ENCODE assay signal across 15 cellular contexts in genomic region chr9:112550531-112550930, GRCh38.
DNase-seq lines count a peak whose midpoint lies in the region; ATAC-seq, FAIRE-seq and TF ChIP-seq lines count a peak whose summit lies in the region.
"Had no signal": no experiment of that assay in that cellular context is flagged by ENCODE, and none has a peak within 500 bp of the region (broad histone marks: within the 10 kb centered on the region; RNA-seq: fewer than 3 reads in every experiment).

No MANE protein-coding gene starts in this region.

- DNase-seq in epithelial cell of esophagus (ENCODE audit: low read depth) (peak; percentile 88), left lobe of liver (ENCODE audit: low spot score) (no peak), stomach (no peak), GM12892 (ENCODE audit: insufficient read length) (no peak), glomerular visceral epithelial cell (ENCODE audit: extremely low spot score) (no peak)
- DNase-seq in activated CD4-positive, alpha-beta T cell treated with anti-CD3 and anti-CD28 coated beads for 4 hours, result no peak
- DNase-seq: BE2C; CD4-positive, alpha-beta memory T cell; DMS79; Kasumi-1; NCI-H1930; NCI-H510A treated with DMSO at 0.1 percent for 48 hours had no signal

- FAIRE-seq in GM12892 (lab: Jason Lieb, UNC), result no peak
- FAIRE-seq: G401.6 had no signal

- H3K4me3 ChIP-seq in HUES64 (ENCODE audit: low read length), result no peak overlapping the region
- H3K4me3 ChIP-seq in epithelial cell of esophagus (ENCODE audit: low read length), result no peak overlapping the region
- no peak overlapping the region for H3K4me3 ChIP-seq in stomach
- H3K4me3 ChIP-seq: HAP-1 had no signal

- intact Hi-C loops in stomach (cut with DNase I; ENCODE audit: low total_unique reads), result no loop called here

- H3K9me3 ChIP-seq in HUES64 (ENCODE audit: insufficient read depth, low read depth, low read length) (no peaks in the 10 kb centered on the region), stomach (no peaks in the 10 kb centered on the region)
- H3K9me3 ChIP-seq: BE2C, HAP-1 had no signal

- peak overlapping the region; percentile 27; the same call in 1 of the 2 replicates for H3K27ac ChIP-seq in HUES64 (ENCODE audit: low read depth, low read length)
- H3K27ac ChIP-seq in stomach, result peak overlapping the region in 4 of 5 donors; percentile 25 to 61 (median 42)

- 74% methylated on average over 4 of the region's 4 CpGs for WGBS in HUES64
- WGBS in stomach, 5 donors, result 37 to 66% (median 55%) methylated on average over 4 of the region's 4 CpGs

- no peak for TF ChIP-seq CTCF in epithelial cell of esophagus (IDR thresholded peaks at IDR 0.05; ENCODE audit: insufficient read depth, low read depth, low read length, missing control alignments)
- TF ChIP-seq CTCF in stomach (IDR thresholded peaks at IDR 0.05), result no peak

- peak; percentile 28 for ATAC-seq in left lobe of liver

- H3K4me1 ChIP-seq in HUES64 (ENCODE audit: insufficient read depth, low read length) (peaks cover 59% of the 10 kb centered on the region), stomach (peaks cover 35 to 76% (median 43%) of the 10 kb centered on the region in 4 donors)
- H3K4me1 ChIP-seq: BE2C had no signal

- H3K36me3 ChIP-seq in HUES64 (ENCODE audit: insufficient read depth, low read length) (no peaks in the 10 kb centered on the region), stomach (no peaks in the 10 kb centered on the region)
- H3K36me3 ChIP-seq: BE2C, HAP-1 had no signal

- H3K27me3 ChIP-seq in HUES64 (ENCODE audit: insufficient read depth, low read length) (no peaks in the 10 kb centered on the region), stomach (no peaks in the 10 kb centered on the region)
- H3K27me3 ChIP-seq: BE2C had no signal

- H3K9ac ChIP-seq in HUES64 (ENCODE audit: low read depth, low read length), result no peak overlapping the region

- TF ChIP-seq EP300 in stomach (IDR thresholded peaks at IDR 0.05), result no peak

- TF ChIP-seq POLR2A in stomach (IDR thresholded peaks at IDR 0.05) (no peak), GM12892 (IDR thresholded peaks at IDR 0.05; ENCODE audit: low read depth, low read length) (no peak)
